Comparison of ENCODE assay signal across 9 cellular contexts in genomic region chr20:58192567-58192966, GRCh38. TPM values are rescaled to one million over a fixed set of nuclear protein-coding genes. Genes with fewer than 3 reads are reported as not detected.
DNase-seq lines count a peak whose midpoint lies in the region; ATAC-seq and TF ChIP-seq lines count a peak whose summit lies in the region.
"Had no signal": no experiment of that assay in that cellular context is flagged by ENCODE, and none has a peak within 500 bp of the region (broad histone marks: within the 10 kb centered on the region; RNA-seq: fewer than 3 reads in every experiment).

No MANE protein-coding gene starts in this region.

- intact Hi-C loops in tibial artery (cut with DNase I; ENCODE audit: low total_unique reads) = no loop called here

- H3K4me1 ChIP-seq in foreskin keratinocyte (no peaks in the 10 kb centered on the region), tibial artery (no peaks in the 10 kb centered on the region)

- H3K9me3 Mint-ChIP-seq in activated CD8-positive, alpha-beta T cell treated with anti-CD3 and anti-CD28 coated beads, Interleukin-2, amount 10 ng/mL, durations not matched to agents 7 days and 5 days (ENCODE audit: insufficient read depth) = no peaks in the 10 kb centered on the region

- peak; percentile 12 for DNase-seq in activated gamma-delta T cell treated with anti-CD3 and anti-CD28 coated beads, Interleukin-2, amount 50 U/mL, for 16 hours (ENCODE audit: low read depth)
- DNase-seq in activated gamma-delta T cell treated with Interleukin-2 at 50 U/mL for 16 hours (no peak), foreskin keratinocyte (no peak), tibial artery (no peak), NCI-H2196 treated with DMSO at 0.1 percent for 48 hours (lab: John Stamatoyannopoulos, UW; ENCODE audit: unreplicated experiment) (no peak), RKO (ENCODE audit: low spot score) (no peak)
- peak; percentile 38 for DNase-seq in activated CD8-positive, alpha-beta T cell treated with anti-CD3 and anti-CD28 coated beads, Interleukin-2, amount 10 ng/mL, durations not matched to agents 7 days and 5 days
- DNase-seq: NCI-H1436 had no signal

- TF ChIP-seq POLR2A in GM18505 (IDR thresholded peaks at IDR 0.05; ENCODE audit: borderline replicate concordance, extremely low read depth, insufficient read depth, insufficient read length) = no peak

- no peak overlapping the region for H3K27ac ChIP-seq in foreskin keratinocyte
- no peak overlapping the region for H3K27ac ChIP-seq in tibial artery

- H3K4me3 Mint-ChIP-seq in activated CD8-positive, alpha-beta T cell treated with anti-CD3 and anti-CD28 coated beads, Interleukin-2, amount 10 ng/mL, durations not matched to agents 7 days and 5 days = no peak overlapping the region

- POLR2A ChIA-PET in activated CD8-positive, alpha-beta T cell treated with anti-CD3 and anti-CD28 coated beads, Interleukin-2, amount 10 ng/mL, durations not matched to agents 7 days and 5 days (lab: Charles Lee) = no interaction called here

- TF ChIP-seq CTCF in foreskin keratinocyte (conservative IDR thresholded peaks at IDR 0.05) = peak; percentile 60
- TF ChIP-seq CTCF in tibial artery (IDR thresholded peaks at IDR 0.05) = peak; percentile 36 to 46

- H3K27ac Mint-ChIP-seq in activated CD8-positive, alpha-beta T cell treated with anti-CD3 and anti-CD28 coated beads, Interleukin-2, amount 10 ng/mL, durations not matched to agents 7 days and 5 days = no peak overlapping the region

- CTCF ChIA-PET in activated CD8-positive, alpha-beta T cell treated with anti-CD3 and anti-CD28 coated beads, Interleukin-2, amount 10 ng/mL, durations not matched to agents 7 days and 5 days (lab: Charles Lee) = interaction anchor here (1.4 to 1.6 kb wide), 3 partner anchors 15 to 43 kb away, joined by 3 to 4 read pairs (median 4); no protein-coding TSS in a partner anchor

- peaks cover 39% of the 10 kb centered on the region for H3K27me3 ChIP-seq in foreskin keratinocyte
- peaks cover 0 to 10% of the 10 kb centered on the region in 2 donors for H3K27me3 ChIP-seq in tibial artery

- no peaks in the 10 kb centered on the region for H3K4me1 Mint-ChIP-seq in activated CD8-positive, alpha-beta T cell treated with anti-CD3 and anti-CD28 coated beads, Interleukin-2, amount 10 ng/mL, durations not matched to agents 7 days and 5 days (ENCODE audit: low read depth)

- peaks cover 4% of the 10 kb centered on the region for H3K27me3 Mint-ChIP-seq in activated CD8-positive, alpha-beta T cell treated with anti-CD3 and anti-CD28 coated beads, Interleukin-2, amount 10 ng/mL, durations not matched to agents 7 days and 5 days (ENCODE audit: low read depth)

- ATAC-seq in activated CD8-positive, alpha-beta T cell treated with anti-CD3 and anti-CD28 coated beads, Interleukin-2, amount 10 ng/mL, durations not matched to agents 7 days and 5 days = no peak
- ATAC-seq in foreskin keratinocyte (no peak), GM18505 (IDR thresholded peaks at IDR 0.05; ENCODE audit: unreplicated experiment) (no peak)

- H3K4me3 ChIP-seq in tibial artery = no peak overlapping the region

- no peaks in the 10 kb centered on the region for H3K36me3 Mint-ChIP-seq in activated CD8-positive, alpha-beta T cell treated with anti-CD3 and anti-CD28 coated beads, Interleukin-2, amount 10 ng/mL, durations not matched to agents 7 days and 5 days (ENCODE audit: low read depth)

- no peaks in the 10 kb centered on the region for H3K36me3 ChIP-seq in tibial artery

- H3K9me3 ChIP-seq in tibial artery = no peaks in the 10 kb centered on the region

RNA-seq across cellular contexts. Expression of gene ANKRD60, which starts 35.9 kb away (rescaled TPM):
- not detected for total RNA-seq in activated CD8-positive, alpha-beta T cell treated with anti-CD3 and anti-CD28 coated beads, Interleukin-2, amount 10 ng/mL, durations not matched to agents 7 days and 5 days
- not detected in 2 replicates for total RNA-seq in foreskin keratinocyte
- polyA plus RNA-seq in foreskin keratinocyte = not detected in 2 replicates

Comparison
In these comparisons a context has a peak if more than half of its experiments do, and no peak if none do; other contexts are left out.
1. DNase-seq: peak in activated gamma-delta T cell treated with anti-CD3 and anti-CD28 coated beads, Interleukin-2, amount 50 U/mL, for 16 hours (single experiment) and activated CD8-positive, alpha-beta T cell treated with anti-CD3 and anti-CD28 coated beads, Interleukin-2, amount 10 ng/mL, durations not matched to agents 7 days and 5 days (single experiment); none in activated gamma-delta T cell treated with Interleukin-2 at 50 U/mL for 16 hours (single experiment), foreskin keratinocyte (0 of 2), tibial artery (0 of 2), NCI-H2196 treated with DMSO at 0.1 percent for 48 hours (single experiment) and RKO (single experiment).